ENCODE assay signal across 24 cellular contexts in the genomic region with DNA sequence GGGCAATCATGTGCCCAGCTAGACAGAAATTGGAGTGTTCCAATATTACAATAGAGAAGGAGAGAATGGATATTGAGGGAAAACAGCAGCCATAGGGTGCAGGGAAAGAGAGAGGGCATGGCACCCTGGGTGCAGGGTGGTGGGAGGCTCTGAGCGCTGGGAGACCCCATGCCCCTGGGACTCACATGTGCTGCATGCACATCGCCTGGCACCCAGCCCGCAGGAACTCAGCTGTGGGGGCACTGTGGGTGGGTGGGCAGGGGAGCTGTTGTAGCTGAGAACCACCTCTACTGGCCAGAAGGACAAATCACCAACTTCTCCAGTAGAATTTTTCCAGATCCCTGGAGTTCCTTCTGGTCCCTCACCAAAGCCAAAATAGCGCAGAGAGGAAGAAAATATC. TPM values are rescaled to one million over a fixed set of nuclear protein-coding genes. Genes with fewer than 3 reads are reported as not detected.
"Had no signal": no experiment of that assay in that cellular context is flagged by ENCODE, and none has a peak within 500 bp of the region (broad histone marks: within the 10 kb centered on the region; RNA-seq: fewer than 3 reads in every experiment).

No MANE protein-coding gene starts in this region.

- H3K36me3 Mint-ChIP-seq: mesothelial cell of epicardium, natural killer cell had no signal

- H3K27ac Mint-ChIP-seq: memory B cell, mesothelial cell of epicardium, natural killer cell had no signal

- H3K36me3 ChIP-seq: colonic mucosa, esophagus squamous epithelium, gastroesophageal sphincter, lower lobe of right lung, pancreas, prostate gland, spleen had no signal

- DNase-seq: colonic mucosa; dermis blood vessel endothelial cell; esophagus squamous epithelium; foreskin fibroblast; glutamatergic neuron; islet precursor cell; lower lobe of right lung; natural killer cell; spleen; stimulated activated CD4-positive, alpha-beta T cell treated with anti-CD3 and anti-CD28 coated beads, Interleukin-15, amount 100 ng/mL, for 24 hours; stimulated activated CD4-positive, alpha-beta T cell treated with anti-CD3 and anti-CD28 coated beads, Interleukin-1b, Interleukin-23, amount 100 ng/mL, for 48 hours; stimulated activated CD4-positive, alpha-beta T cell treated with anti-CD3 and anti-CD28 coated beads, Interleukin-4, amount 100 ng/mL, for 24 hours; stimulated activated naive CD4-positive, alpha-beta T cell; trophoblast cell had no signal

- H3K27ac ChIP-seq: colonic mucosa, esophagus squamous epithelium, gastroesophageal sphincter, lower lobe of right lung, pancreas, prostate gland, spleen had no signal

- ATAC-seq: gastroesophageal sphincter, left lobe of liver, lower lobe of right lung, natural killer cell, pancreas, sciatic nerve had no signal

- H3K4me1 ChIP-seq: prostate gland had no signal

- H3K4me3 ChIP-seq: colonic mucosa, esophagus squamous epithelium, gastroesophageal sphincter, lower lobe of right lung, pancreas, prostate gland, spleen had no signal

- H3K27me3 ChIP-seq: colonic mucosa, gastroesophageal sphincter, pancreas had no signal

- H3K4me3 Mint-ChIP-seq: memory B cell, mesothelial cell of epicardium, natural killer cell, neural crest cell had no signal

- H3K9me3 ChIP-seq: colonic mucosa, pancreas, prostate gland had no signal

RNA-seq across cellular contexts. Expression of a gene that starts 7.2 kb away (rescaled TPM):
- total RNA-seq: esophagus squamous epithelium, gastroesophageal sphincter, myocyte, natural killer cell, skeletal muscle tissue had no signal
